ENCODE assay signal across 26 cellular contexts in genomic region chr1:214474467-214474866, GRCh38.
DNase-seq lines count a peak whose midpoint lies in the region; ATAC-seq, FAIRE-seq and TF ChIP-seq lines count a peak whose summit lies in the region.
"Had no signal": no experiment of that assay in that cellular context is flagged by ENCODE, and none has a peak within 500 bp of the region (broad histone marks: within the 10 kb centered on the region; RNA-seq: fewer than 3 reads in every experiment).

No MANE protein-coding gene starts in this region.

- H3K36me3 ChIP-seq in GM23248 (ENCODE audit: low read depth), result no peaks in the 10 kb centered on the region
- H3K36me3 ChIP-seq in astrocyte (ENCODE audit: insufficient read depth, low read length), result no peaks in the 10 kb centered on the region
- no peaks in the 10 kb centered on the region for H3K36me3 ChIP-seq in hepatocyte (replicated peaks; ENCODE audit: insufficient read depth, low read depth)
- no peaks in the 10 kb centered on the region for H3K36me3 ChIP-seq in suprapubic skin
- H3K36me3 ChIP-seq: gastroesophageal sphincter, Peyer's patch, SJCRH30, upper lobe of left lung had no signal

- H3K4me3 ChIP-seq in GM23248 (no peak overlapping the region), astrocyte (ENCODE audit: insufficient read depth, low read depth, low read length) (no peak overlapping the region), hepatocyte (no peak overlapping the region), suprapubic skin (no peak overlapping the region)
- H3K4me3 ChIP-seq: gastroesophageal sphincter, Peyer's patch, SJCRH30, upper lobe of left lung had no signal

- no peak overlapping the region for H3K4me2 ChIP-seq in GM23248 (ENCODE audit: unreplicated experiment)
- H3K4me2 ChIP-seq in astrocyte (ENCODE audit: low read length), result no peak overlapping the region
- peak overlapping the region; percentile 4 for H3K4me2 ChIP-seq in hepatocyte

- 95 to 96% methylated on average over 3 of the region's 3 CpGs for WGBS in GM23248 (ENCODE audit: low coverage in 1 of 2, low lambda C conversion rate in 2 of 2, missing lambda C conversion rate in 2 of 2), 2 experiments
- 62% methylated on average over 3 of the region's 3 CpGs for WGBS in hepatocyte (ENCODE audit: low lambda C conversion rate, missing lambda C conversion rate)
- 72% methylated on average over 3 of the region's 3 CpGs for WGBS in suprapubic skin

- H3K4me1 ChIP-seq in GM23248 (ENCODE audit: insufficient read depth) (peaks cover 68% of the 10 kb centered on the region), astrocyte (ENCODE audit: insufficient read depth, low read length) (peaks cover 58% of the 10 kb centered on the region), hepatocyte (ENCODE audit: insufficient read depth) (peaks cover 50% of the 10 kb centered on the region), suprapubic skin (peaks cover 67% of the 10 kb centered on the region)
- H3K4me1 ChIP-seq: Peyer's patch, SJCRH30 had no signal

- no peak for ATAC-seq in activated CD8-positive, alpha-beta memory T cell treated with anti-CD3 and anti-CD28 coated beads, Interleukin-2, amount 10 ng/mL, durations not matched to agents 7 days and 5 days
- ATAC-seq: gastroesophageal sphincter; naive thymus-derived CD8-positive, alpha-beta T cell had no signal

- no peak for DNase-seq in GM23248
- no peak for DNase-seq in astrocyte (ENCODE audit: low read depth)
- DNase-seq in hepatocyte (ENCODE audit: low spot score), result no peak
- DNase-seq in suprapubic skin (ENCODE audit: low spot score in 2 of 2), result no peak
- no peak for DNase-seq in SHP77 treated with DMSO at 0.1 percent for 48 hours (lab: John Stamatoyannopoulos, UW)
- no peak for DNase-seq in activated CD8-positive, alpha-beta memory T cell treated with anti-CD3 and anti-CD28 coated beads, Interleukin-2, amount 10 ng/mL, durations not matched to agents 7 days and 5 days
- no peak for DNase-seq in NCI-H2107 treated with DMSO at 0.1 percent for 48 hours (lab: John Stamatoyannopoulos, UW; ENCODE audit: unreplicated experiment)
- DNase-seq: activated CD4-positive, alpha-beta memory T cell treated with anti-CD3 and anti-CD28 coated beads, Interleukin-2, amount 10 ng/mL, durations not matched to agents 7 days and 5 days; aorta; caudate nucleus; endodermal cell; naive thymus-derived CD8-positive, alpha-beta T cell; NCI-H1092; NCI-H187; NCI-H2171 treated with DMSO at 0.1 percent for 48 hours; NCI-H524; occipital lobe; Peyer's patch; SJCRH30; stimulated activated CD4-positive, alpha-beta T cell treated with anti-CD3 and anti-CD28 coated beads, Interleukin-1b, Interleukin-23, amount 100 ng/mL, for 48 hours; T-helper 1 cell; upper lobe of left lung had no signal

- TF ChIP-seq CTCF in astrocyte (IDR thresholded peaks at IDR 0.05; ENCODE audit: insufficient read depth, low read depth, low read length) (no peak), hepatocyte (IDR thresholded peaks at IDR 0.05; ENCODE audit: poor library complexity) (no peak), suprapubic skin (IDR thresholded peaks at IDR 0.05) (no peak)

- H3K27ac ChIP-seq in GM23248 (peak overlapping the region; percentile 90), astrocyte (ENCODE audit: low read depth, low read length) (peak overlapping the region; percentile 8), hepatocyte (peak overlapping the region; percentile 86), suprapubic skin (peak overlapping the region; percentile 88)
- H3K27ac ChIP-seq: C4-2B, gastroesophageal sphincter, Peyer's patch, SJCRH30, upper lobe of left lung had no signal

- H4K20me1 ChIP-seq in GM23248 (ENCODE audit: insufficient read depth), result 0 out of 2 replicates have a peak, but pooled peaks cover 3% of the 10 kb centered on the region
- H4K20me1 ChIP-seq in astrocyte (ENCODE audit: insufficient read depth, low read length), result peaks cover 41% of the 10 kb centered on the region
- H4K20me1 ChIP-seq in hepatocyte (ENCODE audit: insufficient read depth, poor library complexity, severe bottlenecking), result no peaks in the 10 kb centered on the region

- in situ Hi-C loops in GM23248 (cut with MboI), result no loop called here

- H3K9ac ChIP-seq in GM23248, result peak overlapping the region; percentile 47; the same call in 1 of the 2 replicates
- H3K9ac ChIP-seq in astrocyte (ENCODE audit: low read length), result no peak overlapping the region

- CTCF ChIA-PET in activated CD8-positive, alpha-beta memory T cell treated with anti-CD3 and anti-CD28 coated beads, Interleukin-2, amount 10 ng/mL, durations not matched to agents 7 days and 5 days (lab: Charles Lee), result no interaction called here

- H3K27me3 ChIP-seq in GM23248 (replicated peaks; ENCODE audit: insufficient read depth) (no peaks in the 10 kb centered on the region), astrocyte (ENCODE audit: insufficient read depth, low read length) (no peaks in the 10 kb centered on the region), hepatocyte (no peaks in the 10 kb centered on the region), suprapubic skin (no peaks in the 10 kb centered on the region)
- H3K27me3 ChIP-seq: gastroesophageal sphincter, Peyer's patch, SJCRH30, upper lobe of left lung had no signal

- peaks cover 64% of the 10 kb centered on the region for H3F3A ChIP-seq in GM23248 (ENCODE audit: insufficient read depth)

- H3K4me1 Mint-ChIP-seq in astrocyte (ENCODE audit: low read depth, unreplicated experiment), result peaks cover 64% of the 10 kb centered on the region
- H3K4me1 Mint-ChIP-seq in activated CD8-positive, alpha-beta memory T cell treated with anti-CD3 and anti-CD28 coated beads, Interleukin-2, amount 10 ng/mL, durations not matched to agents 7 days and 5 days, result no peaks in the 10 kb centered on the region
- H3K4me1 Mint-ChIP-seq: activated CD4-positive, alpha-beta memory T cell treated with anti-CD3 and anti-CD28 coated beads, Interleukin-2, amount 10 ng/mL, durations not matched to agents 7 days and 5 days; activated naive CD4-positive, alpha-beta T cell treated with anti-CD3 and anti-CD28 coated beads, Interleukin-2, amount 50 U/mL, for 24 hours; naive thymus-derived CD8-positive, alpha-beta T cell had no signal

- H3K79me2 ChIP-seq in GM23248 (ENCODE audit: insufficient read depth) (peaks cover 98% of the 10 kb centered on the region), astrocyte (ENCODE audit: insufficient read depth, low read length) (peaks cover 87% of the 10 kb centered on the region), hepatocyte (peaks cover 81% of the 10 kb centered on the region)

- H3K36me3 Mint-ChIP-seq in astrocyte (ENCODE audit: low read depth, unreplicated experiment), result peaks cover 11% of the 10 kb centered on the region
- no peaks in the 10 kb centered on the region for H3K36me3 Mint-ChIP-seq in activated CD8-positive, alpha-beta memory T cell treated with anti-CD3 and anti-CD28 coated beads, Interleukin-2, amount 10 ng/mL, durations not matched to agents 7 days and 5 days
- H3K36me3 Mint-ChIP-seq: activated naive CD4-positive, alpha-beta T cell treated with anti-CD3 and anti-CD28 coated beads, Interleukin-2, amount 50 U/mL, for 24 hours; naive thymus-derived CD8-positive, alpha-beta T cell had no signal

- H2AFZ ChIP-seq in GM23248, result no peak overlapping the region
- H2AFZ ChIP-seq in astrocyte (ENCODE audit: low read depth, low read length), result no peak overlapping the region
- no peak overlapping the region for H2AFZ ChIP-seq in hepatocyte

- no peaks in the 10 kb centered on the region for H3K27me3 Mint-ChIP-seq in astrocyte (ENCODE audit: low read depth, unreplicated experiment)
- H3K27me3 Mint-ChIP-seq in activated CD8-positive, alpha-beta memory T cell treated with anti-CD3 and anti-CD28 coated beads, Interleukin-2, amount 10 ng/mL, durations not matched to agents 7 days and 5 days, result peaks cover 35% of the 10 kb centered on the region

- no peak for TF ChIP-seq EP300 in suprapubic skin (IDR thresholded peaks at IDR 0.05)

- no peaks in the 10 kb centered on the region for H3K9me3 Mint-ChIP-seq in astrocyte (ENCODE audit: unreplicated experiment)
- no peaks in the 10 kb centered on the region for H3K9me3 Mint-ChIP-seq in activated CD8-positive, alpha-beta memory T cell treated with anti-CD3 and anti-CD28 coated beads, Interleukin-2, amount 10 ng/mL, durations not matched to agents 7 days and 5 days (ENCODE audit: low read depth)
- H3K9me3 Mint-ChIP-seq: activated CD4-positive, alpha-beta memory T cell treated with anti-CD3 and anti-CD28 coated beads, Interleukin-2, amount 10 ng/mL, durations not matched to agents 7 days and 5 days; activated naive CD4-positive, alpha-beta T cell treated with anti-CD3 and anti-CD28 coated beads, Interleukin-2, amount 50 U/mL, for 24 hours; endodermal cell; naive thymus-derived CD8-positive, alpha-beta T cell had no signal

- H3K9me2 ChIP-seq in GM23248 (ENCODE audit: insufficient read depth), result no peaks in the 10 kb centered on the region
- H3K9me2 ChIP-seq in hepatocyte (replicated peaks; ENCODE audit: insufficient read depth), result no peaks in the 10 kb centered on the region

- FAIRE-seq in astrocyte (lab: Jason Lieb, UNC), result no peak

- no peak for TF ChIP-seq POLR2A in suprapubic skin (IDR thresholded peaks at IDR 0.05)

- peak overlapping the region; percentile 100 for H3K27ac Mint-ChIP-seq in astrocyte (ENCODE audit: unreplicated experiment)
- H3K27ac Mint-ChIP-seq in activated CD8-positive, alpha-beta memory T cell treated with anti-CD3 and anti-CD28 coated beads, Interleukin-2, amount 10 ng/mL, durations not matched to agents 7 days and 5 days, result no peak overlapping the region
- H3K27ac Mint-ChIP-seq: activated CD4-positive, alpha-beta memory T cell treated with anti-CD3 and anti-CD28 coated beads, Interleukin-2, amount 10 ng/mL, durations not matched to agents 7 days and 5 days; activated naive CD4-positive, alpha-beta T cell treated with anti-CD3 and anti-CD28 coated beads, Interleukin-2, amount 50 U/mL, for 24 hours; activated T-helper 2 cell treated with anti-CD3 and anti-CD28 coated beads, Interferon-gamma antibody, Interleukin-2, Interleukin-4, amounts not matched to agents 10 μg/mL and 5 μg/mL and 100 μg/mL, durations not matched to agents 14 hours and 24 hours and 36 hours; endodermal cell; naive thymus-derived CD8-positive, alpha-beta T cell had no signal

- peak overlapping the region; percentile 11 for H3K4me3 Mint-ChIP-seq in astrocyte (ENCODE audit: unreplicated experiment)
- no peak overlapping the region for H3K4me3 Mint-ChIP-seq in activated CD8-positive, alpha-beta memory T cell treated with anti-CD3 and anti-CD28 coated beads, Interleukin-2, amount 10 ng/mL, durations not matched to agents 7 days and 5 days
- H3K4me3 Mint-ChIP-seq: activated CD4-positive, alpha-beta memory T cell treated with anti-CD3 and anti-CD28 coated beads, Interleukin-2, amount 10 ng/mL, durations not matched to agents 7 days and 5 days; activated naive CD4-positive, alpha-beta T cell treated with anti-CD3 and anti-CD28 coated beads, Interleukin-2, amount 50 U/mL, for 24 hours; endodermal cell; naive thymus-derived CD8-positive, alpha-beta T cell had no signal

- H3K9me3 ChIP-seq in GM23248 (ENCODE audit: low read depth) (no peaks in the 10 kb centered on the region), astrocyte (ENCODE audit: insufficient read depth, low read depth, low read length) (no peaks in the 10 kb centered on the region), hepatocyte (ENCODE audit: low read depth) (no peaks in the 10 kb centered on the region), suprapubic skin (no peaks in the 10 kb centered on the region)
- H3K9me3 ChIP-seq: gastroesophageal sphincter, Peyer's patch, SJCRH30, upper lobe of left lung had no signal

Comparison
In these comparisons a context has a peak if more than half of its experiments do, and no peak if none do; other contexts are left out.
1. H3K27ac ChIP-seq: peak in every context shown above with its lines; median percentile 90 in GM23248; 88 in suprapubic skin; 86 in hepatocyte; 8 in astrocyte.